30 cellular contexts compared by ENCODE assay signal in genomic region chr10:130790339-130790738, GRCh38.
DNase-seq lines count a peak whose midpoint lies in the region; ATAC-seq, FAIRE-seq and TF ChIP-seq lines count a peak whose summit lies in the region.
"Had no signal": no experiment of that assay in that cellular context is flagged by ENCODE, and none has a peak within 500 bp of the region (broad histone marks: within the 10 kb centered on the region; RNA-seq: fewer than 3 reads in every experiment).

No MANE protein-coding gene starts in this region.

- DNase-seq in activated CD8-positive, alpha-beta T cell treated with anti-CD3 and anti-CD28 coated beads, Interleukin-2, amount 10 ng/mL, durations not matched to agents 7 days and 5 days = no peak
- DNase-seq in activated CD8-positive, alpha-beta T cell treated with anti-CD3 and anti-CD28 coated beads for 36 hours = no peak
- no peak for DNase-seq in H1 (ENCODE audit: low read depth in 1 of 2, low spot score in 2 of 2)
- no peak for DNase-seq in mesenchymal stem cell
- DNase-seq in upper lobe of left lung = no peak
- no peak for DNase-seq in epidermal melanocyte (ENCODE audit: insufficient read length, low spot score)
- DNase-seq in D721Med (ENCODE audit: insufficient read length, low spot score) = no peak
- DNase-seq in AG08396 (ENCODE audit: low spot score) = no peak
- DNase-seq: activated CD4-positive, alpha-beta T cell treated with anti-CD3 and anti-CD28 coated beads, Interleukin-2, amount 50 U/mL, for 48 hours; activated CD4-positive, CD25-positive, alpha-beta regulatory T cell treated with anti-CD3 and anti-CD28 coated beads, Interleukin-2, amount 50 U/mL, for 72 hours; activated CD8-positive, alpha-beta memory T cell treated with anti-CD3 and anti-CD28 coated beads, Interleukin-2, amount 50 U/mL, for 4 hours; activated naive CD4-positive, alpha-beta T cell treated with anti-CD3 and anti-CD28 coated beads for 36 hours; brain microvascular endothelial cell; Calu3; DMS79 treated with DMSO at 0.1 percent for 48 hours; GM23248; KBM-7; kidney; NCI-H1105 treated with DMSO at 0.1 percent for 48 hours; NCI-H187 treated with DMSO at 0.1 percent for 48 hours; NCI-H524; OCI-M1; ovary; stimulated activated naive CD4-positive, alpha-beta T cell had no signal

- peak; percentile 27 for ATAC-seq in activated CD8-positive, alpha-beta T cell treated with anti-CD3 and anti-CD28 coated beads, Interleukin-2, amount 10 ng/mL, durations not matched to agents 7 days and 5 days
- no peak for ATAC-seq in activated CD8-positive, alpha-beta T cell treated with anti-CD3 and anti-CD28 coated beads for 36 hours
- peak; percentile 47 to 67 for ATAC-seq in upper lobe of left lung (ENCODE audit: low FRiP score in 2 of 2)

- POLR2A ChIA-PET in activated CD8-positive, alpha-beta T cell treated with anti-CD3 and anti-CD28 coated beads, Interleukin-2, amount 10 ng/mL, durations not matched to agents 7 days and 5 days (lab: Charles Lee) = no interaction called here
- POLR2A ChIA-PET in activated CD8-positive, alpha-beta T cell treated with anti-CD3 and anti-CD28 coated beads for 36 hours (lab: Charles Lee) = no interaction called here
- POLR2A ChIA-PET in H1 (lab: Charles Lee; ENCODE audit: partially characterized antibody) = no interaction called here

- H3K79me2 ChIP-seq in H1 (ENCODE audit: control insufficient read depth in 1 of 2, insufficient read depth in 2 of 2, low read length in 2 of 2) = no peaks in the 10 kb centered on the region

- H3K36me3 ChIP-seq in H1 (ENCODE audit: control insufficient read depth in 2 of 4, insufficient read depth in 4 of 4, low read length in 3 of 4) = no peaks in the 10 kb centered on the region
- H3K36me3 ChIP-seq in mesenchymal stem cell (ENCODE audit: control insufficient read depth in 1 of 2, insufficient read depth in 2 of 2, low read depth in 1 of 2, low read length in 2 of 2) = no peaks in the 10 kb centered on the region
- no peaks in the 10 kb centered on the region for H3K36me3 ChIP-seq in upper lobe of left lung
- H3K36me3 ChIP-seq: brain microvascular endothelial cell, ovary had no signal

- no peak for TF ChIP-seq CTCF in activated CD8-positive, alpha-beta T cell treated with anti-CD3 and anti-CD28 coated beads for 36 hours (IDR thresholded peaks at IDR 0.05)
- TF ChIP-seq CTCF in H1 (IDR thresholded peaks at IDR 0.05; ENCODE audit: control extremely low read depth in 1 of 3, insufficient read depth in 1 of 3, low read depth in 1 of 3, low read length in 3 of 3) (peak in 1 of 3 experiments; percentile 1; a peak in 1 of 4 replicates), upper lobe of left lung (IDR thresholded peaks at IDR 0.05) (no peak), D721Med (IDR thresholded peaks at IDR 0.05; ENCODE audit: insufficient read depth, missing control alignments) (no peak)

- H3K27ac ChIP-seq in H1 (ENCODE audit: low read depth, low read length) (no peak overlapping the region), mesenchymal stem cell (ENCODE audit: low read length, poor library complexity, severe bottlenecking) (no peak overlapping the region), upper lobe of left lung (no peak overlapping the region)
- H3K27ac ChIP-seq: 22Rv1, brain microvascular endothelial cell, epithelial cell of prostate, GM23248, ovary, skin epidermis had no signal

- H4K91ac ChIP-seq in H1 (replicated peaks; ENCODE audit: insufficient read length, low read length) (peak overlapping the region; percentile 8), mesenchymal stem cell (ENCODE audit: low read length) (peak overlapping the region; percentile 43)

- peaks cover 19% of the 10 kb centered on the region; the same call in 1 of the 2 replicates for H3K23me2 ChIP-seq in H1 (ENCODE audit: low read depth, low read length)

- peaks cover 17 to 19% of the 10 kb centered on the region in 2 experiments; a peak in 3 of 4 replicates for H3K9me3 ChIP-seq in H1 (ENCODE audit: insufficient read depth in 2 of 2, low read depth in 1 of 2, low read length in 1 of 2)
- no peaks in the 10 kb centered on the region for H3K9me3 ChIP-seq in mesenchymal stem cell (ENCODE audit: control insufficient read depth, low read length)
- H3K9me3 ChIP-seq in upper lobe of left lung = no peaks in the 10 kb centered on the region

- H2BK120ac ChIP-seq in H1 (replicated peaks; ENCODE audit: low read depth, low read length) (no peak overlapping the region), mesenchymal stem cell (ENCODE audit: low read depth, low read length) (no peak overlapping the region)

- H2AK5ac ChIP-seq in H1 (ENCODE audit: low read depth, low read length) = peak overlapping the region; percentile 46; the same call in 1 of the 2 replicates
- no peak overlapping the region for H2AK5ac ChIP-seq in mesenchymal stem cell (ENCODE audit: low read length, severe bottlenecking)

- FAIRE-seq in H1 (lab: Jason Lieb, UNC) = no peak
- no peak for FAIRE-seq in D721Med (lab: Jason Lieb, UNC)
- FAIRE-seq: kidney had no signal

- H3K18ac ChIP-seq in H1 (ENCODE audit: extremely low read depth, low read length) = no peak overlapping the region
- H3K18ac ChIP-seq in mesenchymal stem cell (ENCODE audit: low read depth in 1 of 2, low read length in 2 of 2) = no peak overlapping the region

- H3K4me1 ChIP-seq in H1 (replicated peaks in 1 of 4; ENCODE audit: control insufficient read depth in 3 of 4, insufficient read depth in 4 of 4, low read length in 3 of 4) = no peaks in the 10 kb centered on the region
- H3K4me1 ChIP-seq in mesenchymal stem cell (ENCODE audit: control insufficient read depth, insufficient read depth, low read depth, low read length) = no peaks in the 10 kb centered on the region
- H3K4me1 ChIP-seq in upper lobe of left lung = no peaks in the 10 kb centered on the region

- H4K5ac ChIP-seq in H1 (ENCODE audit: insufficient read length, low read depth, low read length) = no peak overlapping the region

- H3K23ac ChIP-seq in H1 (ENCODE audit: insufficient read length) (no peak overlapping the region), mesenchymal stem cell (ENCODE audit: low read length in 2 of 2) (no peak overlapping the region)

- H2AFZ ChIP-seq in H1 (ENCODE audit: low read length) = no peak overlapping the region
- no peak overlapping the region for H2AFZ ChIP-seq in mesenchymal stem cell (ENCODE audit: low read depth, low read length)
- H2AFZ ChIP-seq: GM23248 had no signal

- H3K27me3 ChIP-seq in H1 (replicated peaks in 1 of 4; ENCODE audit: control insufficient read depth in 3 of 4, extremely low read depth in 1 of 4, insufficient read depth in 3 of 4, low read length in 3 of 4) (no peaks in the 10 kb centered on the region), mesenchymal stem cell (ENCODE audit: control insufficient read depth in 1 of 2, insufficient read depth in 1 of 2, low read length in 2 of 2) (no peaks in the 10 kb centered on the region), upper lobe of left lung (no peaks in the 10 kb centered on the region)
- H3K27me3 ChIP-seq: brain microvascular endothelial cell, ovary had no signal

- H3K36me3 Mint-ChIP-seq in activated CD8-positive, alpha-beta T cell treated with anti-CD3 and anti-CD28 coated beads, Interleukin-2, amount 10 ng/mL, durations not matched to agents 7 days and 5 days (ENCODE audit: low read depth) = no peaks in the 10 kb centered on the region
- H3K36me3 Mint-ChIP-seq in activated CD8-positive, alpha-beta T cell treated with anti-CD3 and anti-CD28 coated beads for 36 hours (ENCODE audit: low read depth) = no peaks in the 10 kb centered on the region

- H3K4ac ChIP-seq in H1 (replicated peaks; ENCODE audit: insufficient read length, low read depth, low read length) (peak overlapping the region; percentile 87), mesenchymal stem cell (ENCODE audit: low read depth in 1 of 2, low read length in 2 of 2) (no peak overlapping the region)

- no peak overlapping the region; the same call in 1 of the 2 replicates for H2BK5ac ChIP-seq in H1 (ENCODE audit: low read depth, low read length)
- no peak overlapping the region for H2BK5ac ChIP-seq in mesenchymal stem cell (ENCODE audit: low read depth, low read length, poor library complexity, severe bottlenecking)

- H3K9ac ChIP-seq in H1 (replicated peaks in 1 of 4; ENCODE audit: extremely low read depth in 1 of 4, low read depth in 3 of 4, low read length in 3 of 4) (no peak overlapping the region), mesenchymal stem cell (ENCODE audit: low read length) (no peak overlapping the region)
- H3K9ac ChIP-seq: GM23248 had no signal

- peak overlapping the region; percentile 27; the same call in 1 of the 2 replicates for H2BK20ac ChIP-seq in H1 (ENCODE audit: low read length)

- CTCF ChIA-PET in activated CD8-positive, alpha-beta T cell treated with anti-CD3 and anti-CD28 coated beads, Interleukin-2, amount 10 ng/mL, durations not matched to agents 7 days and 5 days (lab: Charles Lee) = no interaction called here
- CTCF ChIA-PET in activated CD8-positive, alpha-beta T cell treated with anti-CD3 and anti-CD28 coated beads for 36 hours (lab: Charles Lee) = no interaction called here
- CTCF ChIA-PET in H1 (lab: Charles Lee; ENCODE audit: partially characterized antibody) = no interaction called here

- no peaks in the 10 kb centered on the region for H3K4me1 Mint-ChIP-seq in activated CD8-positive, alpha-beta T cell treated with anti-CD3 and anti-CD28 coated beads, Interleukin-2, amount 10 ng/mL, durations not matched to agents 7 days and 5 days (ENCODE audit: low read depth)
- no peaks in the 10 kb centered on the region for H3K4me1 Mint-ChIP-seq in activated CD8-positive, alpha-beta T cell treated with anti-CD3 and anti-CD28 coated beads for 36 hours (ENCODE audit: low read depth)
- H3K4me1 Mint-ChIP-seq: nephron had no signal

- H3K27ac Mint-ChIP-seq in activated CD8-positive, alpha-beta T cell treated with anti-CD3 and anti-CD28 coated beads, Interleukin-2, amount 10 ng/mL, durations not matched to agents 7 days and 5 days = no peak overlapping the region
- no peak overlapping the region for H3K27ac Mint-ChIP-seq in activated CD8-positive, alpha-beta T cell treated with anti-CD3 and anti-CD28 coated beads for 36 hours
- H3K27ac Mint-ChIP-seq: activated naive CD4-positive, alpha-beta T cell treated with anti-CD3 and anti-CD28 coated beads for 36 hours; activated T-helper 1 cell treated with anti-CD3 and anti-CD28 coated beads, Interleukin-12 subunit alpha, Interleukin-12 subunit beta, Interleukin-2, Interleukin-4 antibody, amounts not matched to agents 30 ng/mL and 10 ng/mL and 1 ng/mL, durations not matched to agents 14 hours and 24 hours and 36 hours; nephron had no signal

- peak overlapping the region; percentile 11 for H3K14ac ChIP-seq in H1 (ENCODE audit: insufficient read length)
- H3K14ac ChIP-seq in mesenchymal stem cell (ENCODE audit: low read length in 2 of 2) = no peak overlapping the region

- H4K20me1 ChIP-seq in H1 (replicated peaks in 1 of 2; ENCODE audit: control insufficient read depth in 1 of 2, insufficient read depth in 2 of 2, low read length in 2 of 2) = peaks cover 0 to 14% of the 10 kb centered on the region in 2 experiments

- H2BK15ac ChIP-seq in H1 (ENCODE audit: low read length) (0 out of 2 replicates have a peak overlapping the region, but pooled peaks have one; percentile 0), mesenchymal stem cell (ENCODE audit: low read depth, poor library complexity, severe bottlenecking) (no peak overlapping the region)

- H4K8ac ChIP-seq in H1 (ENCODE audit: extremely low read depth, insufficient read depth, low read length) (no peak overlapping the region), mesenchymal stem cell (ENCODE audit: low read length) (peak overlapping the region; percentile 42)

- H3K9me3 Mint-ChIP-seq in activated CD8-positive, alpha-beta T cell treated with anti-CD3 and anti-CD28 coated beads, Interleukin-2, amount 10 ng/mL, durations not matched to agents 7 days and 5 days (ENCODE audit: insufficient read depth) = no peaks in the 10 kb centered on the region
- H3K9me3 Mint-ChIP-seq in activated CD8-positive, alpha-beta T cell treated with anti-CD3 and anti-CD28 coated beads for 36 hours = no peaks in the 10 kb centered on the region
- H3K9me3 Mint-ChIP-seq: activated naive CD4-positive, alpha-beta T cell treated with anti-CD3 and anti-CD28 coated beads for 36 hours; activated T-helper 1 cell treated with anti-CD3 and anti-CD28 coated beads, Interleukin-12 subunit alpha, Interleukin-12 subunit beta, Interleukin-2, Interleukin-4 antibody, amounts not matched to agents 30 ng/mL and 10 ng/mL and 1 ng/mL, durations not matched to agents 14 hours and 24 hours and 36 hours had no signal

- intact Hi-C loops in activated CD8-positive, alpha-beta T cell treated with anti-CD3 and anti-CD28 coated beads for 36 hours (cut with micrococcal nuclease) = no loop called here

- no peak overlapping the region for H3K4me3 ChIP-seq in H1 (ENCODE audit: extremely low read depth in 1 of 4, insufficient read depth in 2 of 4, low read depth in 3 of 4, low read length in 4 of 4)
- H3K4me3 ChIP-seq in mesenchymal stem cell (ENCODE audit: insufficient read depth in 1 of 2, low read depth in 1 of 2, low read length in 2 of 2) = no peak overlapping the region
- no peak overlapping the region for H3K4me3 ChIP-seq in upper lobe of left lung
- H3K4me3 ChIP-seq: GM23248, lung, ovary, skin epidermis had no signal

- H3K4me3 Mint-ChIP-seq in activated CD8-positive, alpha-beta T cell treated with anti-CD3 and anti-CD28 coated beads, Interleukin-2, amount 10 ng/mL, durations not matched to agents 7 days and 5 days = no peak overlapping the region
- H3K4me3 Mint-ChIP-seq in activated CD8-positive, alpha-beta T cell treated with anti-CD3 and anti-CD28 coated beads for 36 hours = no peak overlapping the region
- H3K4me3 Mint-ChIP-seq: activated naive CD4-positive, alpha-beta T cell treated with anti-CD3 and anti-CD28 coated beads for 36 hours; activated T-helper 1 cell treated with anti-CD3 and anti-CD28 coated beads, Interleukin-12 subunit alpha, Interleukin-12 subunit beta, Interleukin-2, Interleukin-4 antibody, amounts not matched to agents 30 ng/mL and 10 ng/mL and 1 ng/mL, durations not matched to agents 14 hours and 24 hours and 36 hours; nephron had no signal

- TF ChIP-seq POLR2A in H1 (IDR thresholded peaks at IDR 0.05; ENCODE audit: control extremely low read depth in 1 of 2, low read depth in 2 of 2, low read length in 2 of 2) (no peak), upper lobe of left lung (IDR thresholded peaks at IDR 0.05) (no peak)

- WGBS in H1 (ENCODE audit: extremely low coverage in 1 of 2, insufficient coverage in 1 of 2, insufficient read length in 1 of 2, insufficient replicate concordance in 2 of 2, low coverage in 1 of 2, low lambda C conversion rate in 2 of 2, missing lambda C conversion rate in 1 of 2), 2 experiments = 32% methylated on average over 2 of the region's 2 CpGs; no CpG with 5 or more reads in 1 of the 2 experiments
- WGBS in mesenchymal stem cell = 27% methylated on average over 2 of the region's 2 CpGs
- WGBS in upper lobe of left lung, 2 donors = 18 to 26% methylated on average over 2 of the region's 2 CpGs

- H3K4me2 ChIP-seq in H1 (ENCODE audit: insufficient read depth in 1 of 2, low read depth in 2 of 2, low read length in 2 of 2) (no peak overlapping the region), mesenchymal stem cell (ENCODE audit: low read length, poor library complexity, severe bottlenecking) (no peak overlapping the region)

- peak overlapping the region; percentile 93 for H3K56ac ChIP-seq in H1 (replicated peaks; ENCODE audit: insufficient read length, low read depth, low read length)

- H3K27me3 Mint-ChIP-seq in activated CD8-positive, alpha-beta T cell treated with anti-CD3 and anti-CD28 coated beads, Interleukin-2, amount 10 ng/mL, durations not matched to agents 7 days and 5 days (ENCODE audit: low read depth) = no peaks in the 10 kb centered on the region
- H3K27me3 Mint-ChIP-seq in activated CD8-positive, alpha-beta T cell treated with anti-CD3 and anti-CD28 coated beads for 36 hours = no peaks in the 10 kb centered on the region

- H3K79me1 ChIP-seq in H1 (ENCODE audit: low read depth, low read length) (no peaks in the 10 kb centered on the region), mesenchymal stem cell (replicated peaks; ENCODE audit: low read length, poor library complexity, severe bottlenecking) (no peaks in the 10 kb centered on the region)

- H2BK12ac ChIP-seq in H1 (ENCODE audit: low read depth, low read length) = no peak overlapping the region; the same call in 1 of the 2 replicates
- H2BK12ac ChIP-seq in mesenchymal stem cell (ENCODE audit: low read length in 2 of 2) = no peak overlapping the region

- TF ChIP-seq EP300 in H1 (IDR thresholded peaks at IDR 0.05; ENCODE audit: borderline replicate concordance in 1 of 2, low read depth in 2 of 2, low read length in 2 of 2) (no peak), upper lobe of left lung (IDR thresholded peaks at IDR 0.05) (no peak)

- TF ChIP-seq RAD21 in H1 (IDR thresholded peaks at IDR 0.05 in 1 of 2, conservative IDR thresholded peaks at IDR 0.05 in 1 of 2; ENCODE audit: low read depth in 2 of 2, low read length in 2 of 2) = no peak
